ENCODE assay signal across 8 cellular contexts in genomic region chr18:74196220-74197119, GRCh38. TPM values are rescaled to one million over a fixed set of nuclear protein-coding genes. Genes with fewer than 3 reads are reported as not detected.
DNase-seq lines count a peak whose midpoint lies in the region; FAIRE-seq and TF ChIP-seq lines count a peak whose summit lies in the region.

No MANE protein-coding gene starts in this region.

- no peaks in the 10 kb centered on the region for H3K79me2 ChIP-seq in Karpas-422 (ENCODE audit: low read length)

- peaks cover under 1% of the 10 kb centered on the region for H3K27me3 Mint-ChIP-seq in activated naive CD4-positive, alpha-beta T cell treated with anti-CD3 and anti-CD28 coated beads for 36 hours (ENCODE audit: low read depth)
- no peaks in the 10 kb centered on the region for H3K27me3 Mint-ChIP-seq in progenitor cell of endocrine pancreas

- peaks cover 4% of the 10 kb centered on the region; the same call in 1 of the 2 replicates for H4K20me1 ChIP-seq in Karpas-422 (ENCODE audit: insufficient read depth, low read depth, low read length)

- peak overlapping the region; percentile 75; the same call in 1 of the 2 replicates for H2AFZ ChIP-seq in Karpas-422 (ENCODE audit: low read length)

- peak overlapping the region; percentile 28 for H3K27ac Mint-ChIP-seq in activated naive CD4-positive, alpha-beta T cell treated with anti-CD3 and anti-CD28 coated beads for 36 hours
- H3K27ac Mint-ChIP-seq in progenitor cell of endocrine pancreas, result peak overlapping the region; percentile 84

- CTCF ChIA-PET in activated naive CD4-positive, alpha-beta T cell treated with anti-CD3 and anti-CD28 coated beads for 36 hours (lab: Charles Lee), result interaction anchor here (0.7 to 4.1 kb wide), 9 partner anchors 17 to 355 kb away, joined by 3 to 41 read pairs (median 3); no protein-coding TSS in a partner anchor

- no peaks in the 10 kb centered on the region for H3K9me3 ChIP-seq in Karpas-422 (ENCODE audit: low read length)

- H3K36me3 Mint-ChIP-seq in activated naive CD4-positive, alpha-beta T cell treated with anti-CD3 and anti-CD28 coated beads for 36 hours (ENCODE audit: low read depth), result no peaks in the 10 kb centered on the region
- H3K36me3 Mint-ChIP-seq in progenitor cell of endocrine pancreas (ENCODE audit: insufficient read depth), result no peaks in the 10 kb centered on the region

- TF ChIP-seq POLR2A in H54 (IDR thresholded peaks at IDR 0.05; ENCODE audit: low read depth, low read length), result no peak

- peak; percentile 97 for TF ChIP-seq CTCF in progenitor cell of endocrine pancreas (IDR thresholded peaks at IDR 0.05; ENCODE audit: unreplicated experiment)

- H3K36me3 ChIP-seq in Karpas-422 (ENCODE audit: insufficient read depth, low read length), result no peaks in the 10 kb centered on the region

- H3K4me3 ChIP-seq in Karpas-422 (ENCODE audit: low read length), result peak overlapping the region; percentile 37; the same call in 1 of the 2 replicates

- peaks cover 3% of the 10 kb centered on the region for H3K4me1 Mint-ChIP-seq in activated naive CD4-positive, alpha-beta T cell treated with anti-CD3 and anti-CD28 coated beads for 36 hours (ENCODE audit: low read depth)
- peaks cover 13% of the 10 kb centered on the region for H3K4me1 Mint-ChIP-seq in progenitor cell of endocrine pancreas (ENCODE audit: low read depth)

- H3K9ac ChIP-seq in Karpas-422 (ENCODE audit: low read length), result no peak overlapping the region

- peaks cover 6% of the 10 kb centered on the region for H3K4me1 ChIP-seq in Karpas-422 (ENCODE audit: low read length)

- peak overlapping the region; percentile 63 for H3K4me3 Mint-ChIP-seq in activated naive CD4-positive, alpha-beta T cell treated with anti-CD3 and anti-CD28 coated beads for 36 hours
- peak overlapping the region; percentile 62 for H3K4me3 Mint-ChIP-seq in progenitor cell of endocrine pancreas (ENCODE audit: low read depth)

- H3K27ac ChIP-seq in Karpas-422 (ENCODE audit: low read length), result no peak overlapping the region

- H3K4me2 ChIP-seq in Karpas-422 (ENCODE audit: low read depth, low read length, poor library complexity, severe bottlenecking), result peak overlapping the region; percentile 52

- no peaks in the 10 kb centered on the region for H3K9me2 ChIP-seq in Karpas-422 (replicated peaks; ENCODE audit: insufficient read depth, low read length)

- no peaks in the 10 kb centered on the region for H3K9me3 Mint-ChIP-seq in activated naive CD4-positive, alpha-beta T cell treated with anti-CD3 and anti-CD28 coated beads for 36 hours
- H3K9me3 Mint-ChIP-seq in progenitor cell of endocrine pancreas (ENCODE audit: low read depth), result no peaks in the 10 kb centered on the region

- intact Hi-C loops in activated naive CD4-positive, alpha-beta T cell treated with anti-CD3 and anti-CD28 coated beads for 36 hours (cut with micrococcal nuclease), result loop anchor here (1.0 kb wide), 4 partner anchors 135 to 356 kb away; no protein-coding TSS in a partner anchor

- DNase-seq in GF-D8 (lab: John Stamatoyannopoulos, UW), result peak; percentile 51
- DNase-seq in H54 (ENCODE audit: insufficient read length, low spot score), result peak; percentile 3
- peak; percentile 89 for DNase-seq in Karpas-422
- DNase-seq in RPMI8226, result peak; percentile 73
- peak; percentile 64 for DNase-seq in activated naive CD4-positive, alpha-beta T cell treated with anti-CD3 and anti-CD28 coated beads for 36 hours
- peak; percentile 69 for DNase-seq in glomerular visceral epithelial cell (ENCODE audit: extremely low spot score)
- DNase-seq in progenitor cell of endocrine pancreas (ENCODE audit: low spot score, unreplicated experiment), result no peak
- DNase-seq in cortex of kidney (lab: John Stamatoyannopoulos, UW), result no peak

- H3K27me3 ChIP-seq in Karpas-422 (ENCODE audit: low read length), result no peaks in the 10 kb centered on the region

- FAIRE-seq in H54 (lab: Jason Lieb, UNC), result no peak

RNA-seq across cellular contexts. Expression of gene TIMM21, which starts 48.1 kb away (rescaled TPM):
- 59.3 and 82.4 TPM in 2 replicates for total RNA-seq in Karpas-422 (2014; rRNA removed; shearing (Covaris generic); ENCODE audit: low replicate concordance)
- total RNA-seq in activated naive CD4-positive, alpha-beta T cell treated with anti-CD3 and anti-CD28 coated beads for 36 hours, result 10 to 100 TPM; 35.6 to 37.7 TPM
- total RNA-seq in progenitor cell of endocrine pancreas, result 27.5 and 35.2 TPM in 2 replicates

RNA-seq across cellular contexts. Expression of gene FBXO15, which starts 48.8 kb away (rescaled TPM):
- 0.32 and 0.89 TPM in 2 replicates for total RNA-seq in Karpas-422 (2014; rRNA removed; shearing (Covaris generic); ENCODE audit: low replicate concordance)
- 1 to 10 TPM; 1.2 to 1.3 TPM for total RNA-seq in activated naive CD4-positive, alpha-beta T cell treated with anti-CD3 and anti-CD28 coated beads for 36 hours
- total RNA-seq in progenitor cell of endocrine pancreas, result 2.7 and 4.3 TPM in 2 replicates

Comparison
In these comparisons a context has a peak if more than half of its experiments do, and no peak if none do; other contexts are left out.
1. DNase-seq: peak in GF-D8 (single experiment), H54 (single experiment), Karpas-422 (single experiment), RPMI8226 (single experiment), activated naive CD4-positive, alpha-beta T cell treated with anti-CD3 and anti-CD28 coated beads for 36 hours (single experiment) and glomerular visceral epithelial cell (single experiment); none in progenitor cell of endocrine pancreas (single experiment) and cortex of kidney (single experiment).